Comparison of ENCODE assay signal across 8 cellular contexts in the genomic region with DNA sequence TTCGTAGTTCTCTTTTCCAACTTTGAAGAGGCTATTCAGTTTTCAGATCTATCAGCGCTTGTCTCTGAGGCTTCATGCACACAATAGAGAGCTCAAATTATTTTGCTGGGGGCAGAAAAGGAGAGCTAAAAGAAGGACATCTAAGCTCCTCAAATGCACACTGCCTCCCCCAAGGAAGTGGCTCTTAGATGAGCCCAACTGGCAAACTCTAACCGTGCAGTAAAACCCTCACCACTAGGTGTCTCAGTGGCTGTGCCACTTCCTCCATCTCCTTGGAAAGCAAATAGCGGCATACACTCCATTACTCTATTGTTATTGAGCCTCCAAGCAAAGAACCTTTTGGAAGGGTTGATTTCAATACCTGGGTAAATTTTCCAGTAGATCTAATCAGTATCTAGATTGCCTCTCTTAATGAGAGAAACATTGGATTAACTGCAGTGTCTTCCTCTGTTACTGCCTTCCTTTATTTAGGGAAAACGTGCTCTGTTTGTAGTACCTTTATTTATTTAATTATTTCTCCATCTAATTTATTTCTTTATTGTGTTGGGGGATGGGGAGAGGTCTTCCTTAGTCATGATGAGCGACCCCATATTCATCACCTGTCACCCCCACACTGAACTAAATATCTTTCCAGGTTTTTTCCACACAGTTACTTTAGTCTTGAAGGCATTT. TPM values are rescaled to one million over a fixed set of nuclear protein-coding genes. Genes with fewer than 3 reads are reported as not detected.
DNase-seq lines count a peak whose midpoint lies in the region; ATAC-seq, FAIRE-seq and TF ChIP-seq lines count a peak whose summit lies in the region.

No MANE protein-coding gene starts in this region.

- H3K27ac ChIP-seq in HepG2 (ENCODE audit: extremely low read length, insufficient read depth, low read length) = no peak overlapping the region

- BruUV-seq in HepG2 (replicated peaks; lab: Mats Ljungman, UMichigan) = no TSS peak

- CTCF ChIA-PET in HepG2 (lab: Yijun Ruan, JAX; ENCODE audit: low intra/inter-chr PET ratio, low total read pairs) = interaction anchor here (1.2 to 2.6 kb wide), 2 partner anchors 19 to 96 kb away, joined by 3 to 16 read pairs; no protein-coding TSS in a partner anchor

- peak; percentile 91 for FAIRE-seq in HepG2 (lab: Jason Lieb, UNC)

- peaks cover 11% of the 10 kb centered on the region for H3K4me1 ChIP-seq in HepG2 (ENCODE audit: insufficient read depth, low read length)

- H3K9me3 ChIP-seq in HepG2 (ENCODE audit: low read length) = no peaks in the 10 kb centered on the region

- TF ChIP-seq EP300 in HepG2 (IDR thresholded peaks at IDR 0.05; ENCODE audit: low read depth in 2 of 2, low read length in 2 of 2) (no peak), HepG2 (CRISPR knock-in tag; IDR thresholded peaks at IDR 0.05; ENCODE audit: borderline replicate concordance) (no peak)

- intact Hi-C loops in HepG2 (cut with micrococcal nuclease; ENCODE audit: unreplicated experiment) = loop anchor here (1.0 kb wide), 3 partner anchors 96 to 343 kb away; no protein-coding TSS in a partner anchor

- H3K36me3 ChIP-seq in HepG2 (replicated peaks in 1 of 2; ENCODE audit: control insufficient read depth in 1 of 2, insufficient read depth in 2 of 2, low read length in 2 of 2) = no peaks in the 10 kb centered on the region

- no peaks in the 10 kb centered on the region for H3K79me2 ChIP-seq in HepG2 (ENCODE audit: insufficient read depth, low read length)

- 28% methylated on average over 5 of the region's 6 CpGs for WGBS in HepG2 (ENCODE audit: low lambda C conversion rate)

- no peak overlapping the region for H3K9ac ChIP-seq in HepG2 (ENCODE audit: insufficient read depth, low read depth, low read length)

- H3K4me2 ChIP-seq in HepG2 (ENCODE audit: low read depth, low read length) = 0 out of 2 replicates have a peak overlapping the region, but pooled peaks have one; percentile 32

- H3K27me3 ChIP-seq in HepG2 (ENCODE audit: control insufficient read depth in 1 of 2, insufficient read depth in 2 of 2, low read length in 2 of 2) = no peaks in the 10 kb centered on the region

- peak; percentile 72 for ATAC-seq in HG03442 (IDR thresholded peaks at IDR 0.05; ENCODE audit: unreplicated experiment)
- peak; percentile 97 for ATAC-seq in HepG2
- no peak for ATAC-seq in GM21515 (IDR thresholded peaks at IDR 0.05; ENCODE audit: unreplicated experiment)

- H2AFZ ChIP-seq in HepG2 (ENCODE audit: low read length) = peak overlapping the region; percentile 72

- DNase-seq in NCI-H510A treated with DMSO at 0.1 percent for 48 hours (lab: John Stamatoyannopoulos, UW) (peak; percentile 100), dermis blood vessel endothelial cell (peak; percentile 92), HepG2 (ENCODE audit: low spot score) (peak; percentile 69)
- peak; percentile 51 to 71 for DNase-seq in activated CD4-positive, alpha-beta T cell treated with anti-CD3 and anti-CD28 coated beads for 4 hours
- DNase-seq in stimulated activated CD4-positive, alpha-beta T cell treated with anti-CD3 and anti-CD28 coated beads, Interleukin-4, amount 100 ng/mL, for 48 hours (ENCODE audit: low read depth in 2 of 2) = peak; percentile 42 to 45

- H4K20me1 ChIP-seq in HepG2 (ENCODE audit: insufficient read depth, low read length) = no peaks in the 10 kb centered on the region

- peak; percentile 59 for TF ChIP-seq RAD21 in HepG2 (CRISPR knock-in tag; IDR thresholded peaks at IDR 0.05)

- no peak overlapping the region for H3K4me3 ChIP-seq in HepG2 (replicated peaks in 1 of 3; ENCODE audit: insufficient read depth in 1 of 3, low read depth in 2 of 3, low read length in 3 of 3)

- in situ Hi-C loops in HepG2 (cut with HindIII; ENCODE audit: extremely low pct_ligation_motif_present, low pct_unique_long_range_greater_than_20kb) = no loop called here

- TF ChIP-seq CTCF in GM12874 (IDR thresholded peaks at IDR 0.05; ENCODE audit: insufficient read depth, low read depth, low read length) (peak; percentile 87), HepG2 (CRISPR knock-in tag; IDR thresholded peaks at IDR 0.05) (peak; percentile 90)

- TF ChIP-seq POLR2A in HepG2 (IDR thresholded peaks at IDR 0.05; ENCODE audit: insufficient read depth in 1 of 2, low read depth in 2 of 2, low read length in 2 of 2) = no peak

- POLR2A ChIA-PET in HepG2 (lab: Yijun Ruan, JAX) = interaction anchor here (0.7 kb wide), 1 partner anchor 9 kb away, joined by 3 read pairs; the partner anchor contains the start of gene SFPQ

TF ChIP-seq in HepG2, 621 proteins besides CTCF, POLR2A, EP300 and RAD21 (continues in another document):
- no peak for TF ChIP-seq PAF1 (CRISPR knock-in tag; IDR thresholded peaks at IDR 0.05)
- peak; percentile 93 for TF ChIP-seq SMC3 (IDR thresholded peaks at IDR 0.05; ENCODE audit: low read length)
- TF ChIP-seq ZNF549 (CRISPR knock-in tag; IDR thresholded peaks at IDR 0.05) = no peak
- no peak for TF ChIP-seq ZFP82 (CRISPR knock-in tag; IDR thresholded peaks at IDR 0.05; ENCODE audit: borderline replicate concordance)
- TF ChIP-seq XBP1 (CRISPR knock-in tag; IDR thresholded peaks at IDR 0.05) = no peak
- TF ChIP-seq TEAD3 (CRISPR knock-in tag; optimal IDR thresholded peaks at IDR 0.05; ENCODE audit: borderline replicate concordance) = peak; percentile 15
- peak; percentile 59 for TF ChIP-seq ELF1 (CRISPR knock-in tag; IDR thresholded peaks at IDR 0.05)
- TF ChIP-seq, protein P1, sequence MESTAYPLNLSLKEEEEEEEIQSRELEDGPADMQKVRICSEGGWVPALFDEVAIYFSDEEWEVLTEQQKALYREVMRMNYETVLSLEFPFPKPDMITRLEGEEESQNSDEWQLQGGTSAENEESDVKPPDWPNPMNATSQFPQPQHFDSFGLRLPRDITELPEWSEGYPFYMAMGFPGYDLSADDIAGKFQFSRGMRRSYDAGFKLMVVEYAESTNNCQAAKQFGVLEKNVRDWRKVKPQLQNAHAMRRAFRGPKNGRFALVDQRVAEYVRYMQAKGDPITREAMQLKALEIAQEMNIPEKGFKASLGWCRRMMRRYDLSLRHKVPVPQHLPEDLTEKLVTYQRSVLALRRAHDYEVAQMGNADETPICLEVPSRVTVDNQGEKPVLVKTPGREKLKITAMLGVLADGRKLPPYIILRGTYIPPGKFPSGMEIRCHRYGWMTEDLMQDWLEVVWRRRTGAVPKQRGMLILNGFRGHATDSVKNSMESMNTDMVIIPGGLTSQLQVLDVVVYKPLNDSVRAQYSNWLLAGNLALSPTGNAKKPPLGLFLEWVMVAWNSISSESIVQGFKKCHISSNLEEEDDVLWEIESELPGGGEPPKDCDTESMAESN (CRISPR knock-in tag; conservative IDR thresholded peaks at IDR 0.05) = no peak
- no peak for TF ChIP-seq ZNF3 (CRISPR knock-in tag; IDR thresholded peaks at IDR 0.05)
- no peak for TF ChIP-seq ZNF567 (CRISPR knock-in tag; IDR thresholded peaks at IDR 0.05; ENCODE audit: borderline replicate concordance)
- 0 out of 2 replicates have a peak, but pooled peaks have one; percentile 15 for TF ChIP-seq MAZ (IDR thresholded peaks at IDR 0.05; ENCODE audit: borderline replicate concordance, low read depth, low read length)
- no peak for TF ChIP-seq MAZ (CRISPR knock-in tag; IDR thresholded peaks at IDR 0.05; ENCODE audit: low read depth)
- TF ChIP-seq SMAD3 (CRISPR knock-in tag; IDR thresholded peaks at IDR 0.05) = peak; percentile 26; the same call in 1 of the 2 replicates
- TF ChIP-seq ZNF788 (CRISPR knock-in tag; IDR thresholded peaks at IDR 0.05; ENCODE audit: borderline replicate concordance) = no peak

RNA-seq across cellular contexts. Expression of gene SFPQ, which starts 9.2 kb away (rescaled TPM):
- total RNA-seq in dermis blood vessel endothelial cell = 276 and 355 TPM in 2 replicates
- total RNA-seq in HepG2 (2016; rRNA removed; fragmentation: Illumina TruSeq; extraction: Trizol) = 260 and 292 TPM in 2 replicates
- total RNA-seq in HepG2 (2016; cell fraction: cytosol; rRNA removed; fragmentation: Illumina TruSeq; extraction: Trizol; ENCODE audit: low read depth) = 54.6 and 65.9 TPM in 2 replicates
- 237 and 292 TPM in 2 replicates for total RNA-seq in HepG2 (2016; cell fraction: insoluble cytoplasmic fraction; rRNA removed; fragmentation: Illumina TruSeq; extraction: Trizol)
- total RNA-seq in HepG2 (2016; cell fraction: membrane; rRNA removed; fragmentation: Illumina TruSeq; extraction: Trizol) = 101 and 132 TPM in 2 replicates
- total RNA-seq in HepG2 (2016; cell fraction: nucleus; rRNA removed; fragmentation: Illumina TruSeq; extraction: Trizol) = 411 and 473 TPM in 2 replicates
- polyA plus RNA-seq in HepG2 (2011; rRNA removed) = 76.7 and 101 TPM in 2 replicates
- polyA plus RNA-seq in HepG2 (2011; cell fraction: cytosol; rRNA removed) = 18.6 and 20.5 TPM in 2 replicates
- polyA plus RNA-seq in HepG2 (2011; cell fraction: nucleus; rRNA removed) = 225 and 256 TPM in 2 replicates
- polyA plus RNA-seq in HepG2 (2012) = 145 and 183 TPM in 2 replicates
- 27.6 and 28.9 TPM in 2 replicates for polyA plus RNA-seq in HepG2 (2016; cell fraction: cytosol; fragmentation: Illumina TruSeq; extraction: Trizol; ENCODE audit: low read depth)
- polyA plus RNA-seq in HepG2 (2016; cell fraction: insoluble cytoplasmic fraction; fragmentation: Illumina TruSeq; extraction: Trizol; ENCODE audit: low read depth) = 284 and 302 TPM in 2 replicates
- polyA plus RNA-seq in HepG2 (2016; cell fraction: membrane; fragmentation: Illumina TruSeq; extraction: Trizol; ENCODE audit: low read depth) = 44.6 and 59.5 TPM in 2 replicates
- polyA plus RNA-seq in HepG2 (2016; cell fraction: nucleus; fragmentation: Illumina TruSeq; extraction: Trizol; ENCODE audit: insufficient read depth, low read depth) = 714 and 721 TPM in 2 replicates
- 40.6 and 55.3 TPM in 2 replicates for polyA minus RNA-seq in HepG2 (2011; rRNA and poly(A)+ RNA removed; ENCODE audit: low replicate concordance)
- 27.8 and 30.1 TPM in 2 replicates for polyA minus RNA-seq in HepG2 (2011; cell fraction: cytosol; rRNA and poly(A)+ RNA removed)
- polyA minus RNA-seq in HepG2 (2011; cell fraction: nucleus; rRNA and poly(A)+ RNA removed) = 397 and 453 TPM in 2 replicates

Comparison
In these comparisons a context has a peak if more than half of its experiments do, and no peak if none do; other contexts are left out.
1. DNase-seq: peak in every context shown above with its lines; median percentile 100 in NCI-H510A treated with DMSO at 0.1 percent for 48 hours; 92 in dermis blood vessel endothelial cell; 69 in HepG2; 61 in activated CD4-positive, alpha-beta T cell treated with anti-CD3 and anti-CD28 coated beads for 4 hours; 44 in stimulated activated CD4-positive, alpha-beta T cell treated with anti-CD3 and anti-CD28 coated beads, Interleukin-4, amount 100 ng/mL, for 48 hours.